ENCODE assay signal across 10 cellular contexts in genomic region chr2:190404487-190404886, GRCh38.
DNase-seq lines count a peak whose midpoint lies in the region; ATAC-seq, FAIRE-seq and TF ChIP-seq lines count a peak whose summit lies in the region.
"Had no signal": no experiment of that assay in that cellular context is flagged by ENCODE, and none has a peak within 500 bp of the region (broad histone marks: within the 10 kb centered on the region; RNA-seq: fewer than 3 reads in every experiment).

No MANE protein-coding gene starts in this region.

- CTCF ChIA-PET in AG04449 (lab: Yijun Ruan, JAX) = interaction anchor here (1.7 kb wide), 1 partner anchor 10 kb away, joined by 3 read pairs; no protein-coding TSS in a partner anchor

- ATAC-seq in HG03039 (IDR thresholded peaks at IDR 0.05; ENCODE audit: unreplicated experiment) = no peak
- ATAC-seq in HG02884 (IDR thresholded peaks at IDR 0.05; ENCODE audit: unreplicated experiment) = no peak

- H3K4me3 ChIP-seq in AG04449 (ENCODE audit: low read depth, low read length) (no peak overlapping the region), HL-60 (replicated peaks; ENCODE audit: insufficient read depth, low read length) (no peak overlapping the region), coronary artery (no peak overlapping the region)
- H3K4me3 ChIP-seq: ovary had no signal

- H3K27me3 ChIP-seq in HL-60 (ENCODE audit: insufficient read depth, poor library complexity, severe bottlenecking) = peaks cover 17% of the 10 kb centered on the region
- H3K27me3 ChIP-seq: ovary had no signal

- H3K27ac ChIP-seq in HL-60 (replicated peaks) (no peak overlapping the region), coronary artery (no peak overlapping the region)
- H3K27ac ChIP-seq: ovary had no signal

- FAIRE-seq in urothelium cell line (lab: Jason Lieb, UNC) = no peak
- FAIRE-seq: D721Med had no signal

- no peak for TF ChIP-seq CTCF in AG04449 (IDR thresholded peaks at IDR 0.05; ENCODE audit: insufficient read depth, low read length, missing control alignments)
- TF ChIP-seq CTCF in HL-60 (IDR thresholded peaks at IDR 0.05; ENCODE audit: insufficient read depth, low read length) = no peak
- no peak for TF ChIP-seq CTCF in coronary artery (IDR thresholded peaks at IDR 0.05)

- DNase-seq in AG04449 (ENCODE audit: low read depth, low spot score) = peak; percentile 1
- DNase-seq in HL-60 (ENCODE audit: low read depth in 1 of 2, low spot score in 1 of 2) = peak; percentile 47 to 72
- peak; percentile 52 for DNase-seq in SKM-1 (lab: John Stamatoyannopoulos, UW; ENCODE audit: unreplicated experiment)
- peak; percentile 52 for DNase-seq in glomerular visceral epithelial cell (ENCODE audit: extremely low spot score)
- no peak for DNase-seq in coronary artery (ENCODE audit: low spot score)
- no peak for DNase-seq in urothelium cell line (ENCODE audit: low spot score)
- DNase-seq: ovary had no signal

- POLR2A ChIA-PET in AG04449 (lab: Yijun Ruan, JAX) = no interaction called here

Comparison
In these comparisons a context has a peak if more than half of its experiments do, and no peak if none do; other contexts are left out.
1. DNase-seq: peak in AG04449 (single experiment), HL-60 (2 of 2), SKM-1 (single experiment) and glomerular visceral epithelial cell (single experiment); none in coronary artery (single experiment) and urothelium cell line (single experiment).